ENCODE assay signal across 8 cellular contexts in the genomic region with DNA sequence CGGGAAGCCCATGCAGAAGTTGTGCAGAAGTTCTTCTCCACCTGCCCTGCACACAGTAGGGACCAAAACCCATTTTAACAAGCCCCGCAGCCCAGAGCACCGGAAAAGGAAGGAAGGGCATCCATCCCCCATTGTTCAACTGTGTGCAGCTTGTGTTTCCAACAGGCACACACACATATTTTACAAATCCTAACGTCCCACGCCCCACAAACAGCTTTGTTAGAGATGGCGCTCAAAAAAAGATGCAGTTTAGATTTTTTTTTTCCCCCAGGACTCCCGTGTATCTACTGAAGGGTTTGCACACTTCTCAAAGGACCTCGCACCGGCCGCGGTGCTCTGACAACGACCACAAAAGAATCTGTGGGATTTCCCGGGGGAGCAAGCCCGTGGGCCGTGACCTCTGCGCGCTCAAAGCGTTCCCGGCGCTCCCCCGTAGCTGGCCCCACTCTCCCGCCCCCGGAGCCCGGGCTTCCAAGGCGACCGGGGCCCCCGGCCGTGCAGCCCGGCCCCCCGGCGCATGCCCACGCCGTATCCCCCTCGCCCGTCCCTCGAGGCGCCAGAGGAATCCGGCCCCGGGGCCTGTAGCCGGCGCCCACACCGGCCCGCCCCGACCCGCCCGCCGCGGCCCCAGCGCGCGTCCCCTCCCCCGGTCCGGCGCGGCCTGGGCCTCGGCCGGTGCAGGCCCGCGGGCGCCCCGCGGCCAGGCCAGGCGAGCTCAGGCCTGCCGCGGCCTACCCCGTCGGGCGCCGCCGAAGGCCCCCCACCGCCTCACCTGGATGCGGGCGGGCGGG. TPM values are rescaled to one million over a fixed set of nuclear protein-coding genes. Genes with fewer than 3 reads are reported as not detected.
DNase-seq lines count a peak whose midpoint lies in the region; ATAC-seq, FAIRE-seq and TF ChIP-seq lines count a peak whose summit lies in the region.

No MANE protein-coding gene starts in this region.

- in situ Hi-C loops in K562 (cut with MboI), result no loop called here

- H3K4me2 ChIP-seq in K562 (ENCODE audit: insufficient read depth, low read length), result peak overlapping the region; percentile 99

- H3K9ac ChIP-seq in K562 (ENCODE audit: insufficient read depth in 1 of 2, low read depth in 2 of 2, low read length in 2 of 2), result peak overlapping the region; percentile 67 to 94

- peaks cover 70% of the 10 kb centered on the region for H3K79me2 ChIP-seq in K562 (ENCODE audit: control insufficient read depth, insufficient read depth, low read length)

- peak; percentile 24 for ATAC-seq in HG02840 (IDR thresholded peaks at IDR 0.05; ENCODE audit: low FRiP score, unreplicated experiment)
- peak; percentile 3; the same call in 2 of the 3 replicates for ATAC-seq in K562
- ATAC-seq in stimulated activated naive CD8-positive, alpha-beta T cell treated with anti-CD3 and anti-CD28 coated beads, Interleukin-15, Interleukin-2, amounts not matched to agents 100 U/mL and 50 U/mL, for 24 hours, result peak; percentile 15

- no peak for TF ChIP-seq POLR2A in Peyer's patch (IDR thresholded peaks at IDR 0.05)
- TF ChIP-seq POLR2A in K562 (conservative IDR thresholded peaks at IDR 0.05), result no peak

- H3K4me1 ChIP-seq in Peyer's patch, result peaks cover 0 to 38% (median 22%) of the 10 kb centered on the region in 4 donors
- peaks cover 29 to 33% of the 10 kb centered on the region in 2 experiments for H3K4me1 ChIP-seq in K562 (replicated peaks in 1 of 2; ENCODE audit: control insufficient read depth in 2 of 2, insufficient read depth in 2 of 2, low read length in 2 of 2)

- peaks cover 43% of the 10 kb centered on the region for H4K20me1 ChIP-seq in K562 (replicated peaks; ENCODE audit: control insufficient read depth, insufficient read depth, low read length)

- DNase-seq in NCI-H748 (lab: John Stamatoyannopoulos, UW; ENCODE audit: unreplicated experiment) (peak; percentile 24), NCI-H748 treated with DMSO at 0.1 percent for 48 hours (lab: John Stamatoyannopoulos, UW) (no peak), Peyer's patch (peak in 1 of 3 donors; percentile 18), K562 (ENCODE audit: extremely low read depth in 1 of 4, low spot score in 3 of 4) (peak in 3 of 4 experiments; percentile 38 to 73 (median 54)), left kidney (ENCODE audit: low read depth, low spot score) (peak; percentile 64), SKM-1 (lab: John Stamatoyannopoulos, UW; ENCODE audit: unreplicated experiment) (no peak)
- peak; percentile 43 for DNase-seq in stimulated activated naive CD8-positive, alpha-beta T cell treated with anti-CD3 and anti-CD28 coated beads, Interleukin-15, Interleukin-2, amounts not matched to agents 100 U/mL and 50 U/mL, for 24 hours

- peak overlapping the region; percentile 52 to 97 (median 82) for H3K4me3 ChIP-seq in Peyer's patch
- peak overlapping the region; percentile 78 for H3K4me3 ChIP-seq in K562

- CTCF ChIA-PET in K562 (lab: Yijun Ruan, JAX; ENCODE audit: low intra/inter-chr PET ratio), result interaction anchor here (0.6 kb wide), 1 partner anchor 65 kb away, joined by 3 read pairs; no protein-coding TSS in a partner anchor

- FAIRE-seq in K562 (lab: Jason Lieb, UNC), result no peak

- peaks cover 12% of the 10 kb centered on the region for H3K9me1 ChIP-seq in K562 (ENCODE audit: control insufficient read depth, insufficient read depth, low read length)

- BruUV-seq in K562 (replicated peaks; lab: Mats Ljungman, UMichigan), result no TSS peak

- TF ChIP-seq EP300 in K562 (IDR thresholded peaks at IDR 0.05; ENCODE audit: low read length), result no peak

- POLR2A ChIA-PET in K562 (lab: Yijun Ruan, JAX), result interaction anchor here (0.6 to 2.0 kb wide), 6 partner anchors 24 to 429 kb away, joined by 3 to 5 read pairs (median 4); no protein-coding TSS in a partner anchor

- TF ChIP-seq RAD21 in K562 (CRISPR knock-in tag; conservative IDR thresholded peaks at IDR 0.05 in 1 of 2, IDR thresholded peaks at IDR 0.05 in 1 of 2), result no peak

- H3K27me3 ChIP-seq in Peyer's patch, result no peaks in the 10 kb centered on the region
- no peaks in the 10 kb centered on the region for H3K27me3 ChIP-seq in K562 (ENCODE audit: control insufficient read depth in 2 of 2, insufficient read depth in 2 of 2, low read length in 2 of 2)

- intact Hi-C loops in K562 (cut with micrococcal nuclease), result no loop called here

- H3K27ac ChIP-seq in Peyer's patch, result peak overlapping the region; percentile 64 to 87 (median 76)
- H3K27ac ChIP-seq in K562 (ENCODE audit: extremely low read depth, low read depth, low read length), result peak overlapping the region; percentile 78

- no peak overlapping the region for H2AFZ ChIP-seq in K562 (ENCODE audit: low read depth, low read length)

- H3K36me3 ChIP-seq in Peyer's patch (no peaks in the 10 kb centered on the region), K562 (ENCODE audit: control insufficient read depth, insufficient read depth, low read length) (peaks cover 44% of the 10 kb centered on the region)

- under 1% methylated on average over 39 of the region's 74 CpGs for WGBS in K562 (ENCODE audit: insufficient coverage, low coverage, missing lambda C conversion rate)

- no peak for TF ChIP-seq CTCF in Peyer's patch (IDR thresholded peaks at IDR 0.05)
- no peak for TF ChIP-seq CTCF in K562 (IDR thresholded peaks at IDR 0.05 in 2 of 3, conservative IDR thresholded peaks at IDR 0.05 in 1 of 3; ENCODE audit: insufficient read depth in 2 of 3, low read depth in 1 of 3, low read length in 3 of 3)

- H3K9me3 ChIP-seq in Peyer's patch, result no peaks in the 10 kb centered on the region
- no peaks in the 10 kb centered on the region for H3K9me3 ChIP-seq in K562 (replicated peaks; ENCODE audit: control insufficient read depth, insufficient read depth, low read depth, low read length)

TF ChIP-seq in K562, 482 proteins besides CTCF, POLR2A, EP300 and RAD21 (continues in another document):
- peak; percentile 7 for TF ChIP-seq RBBP5 (IDR thresholded peaks at IDR 0.05; ENCODE audit: borderline replicate concordance, insufficient read depth, low read length, poor library complexity, severe bottlenecking)
- TF ChIP-seq EGR1 (conservative IDR thresholded peaks at IDR 0.05), result peak; percentile 66
- TF ChIP-seq HDAC1 (IDR thresholded peaks at IDR 0.05), result 0 out of 4 replicates have a peak, but pooled peaks of 1 of the 2 experiments have one; percentile 22
- TF ChIP-seq EZH2 (IDR thresholded peaks at IDR 0.05; ENCODE audit: borderline replicate concordance, low read depth, low read length), result no peak
- TF ChIP-seq SIX5 (IDR thresholded peaks at IDR 0.05; ENCODE audit: borderline replicate concordance in 1 of 2, insufficient read depth in 1 of 2, low read depth in 1 of 2, low read length in 2 of 2), result no peak
- peak; percentile 17; the same call in 1 of the 2 replicates for TF ChIP-seq ZBTB7A (IDR thresholded peaks at IDR 0.05; ENCODE audit: borderline replicate concordance, control insufficient read depth, low read depth, low read length)
- no peak for TF ChIP-seq ZNF57 (CRISPR knock-in tag; IDR thresholded peaks at IDR 0.05)
- peak; percentile 67 to 69 for TF ChIP-seq NRF1 (conservative IDR thresholded peaks at IDR 0.05 in 1 of 2, IDR thresholded peaks at IDR 0.05 in 1 of 2)
- TF ChIP-seq ZNF584 (CRISPR knock-in tag; IDR thresholded peaks at IDR 0.05; ENCODE audit: low read depth), result no peak
- peak in 1 of 2 experiments; percentile 15; a peak in 1 of 4 replicates for TF ChIP-seq SIN3A (IDR thresholded peaks at IDR 0.05; ENCODE audit: borderline replicate concordance in 2 of 2, control insufficient read depth in 1 of 2, low read depth in 2 of 2, low read length in 2 of 2)
- no peak for TF ChIP-seq ERF (CRISPR knock-in tag; IDR thresholded peaks at IDR 0.05)
- TF ChIP-seq SMAD4 (CRISPR knock-in tag; conservative IDR thresholded peaks at IDR 0.05), result no peak

RNA-seq across cellular contexts. Expression of gene ELAVL1, which starts 0.5 kb away (rescaled TPM):
- total RNA-seq in Peyer's patch (10 to 100 TPM; 21.0 to 41.7 (median 25.9) TPM), K562 (2014; rRNA removed) (56.5 and 66.5 TPM in 2 replicates), K562 (2014; rRNA removed; fragmentation: Illumina TruSeq; extraction: Trizol) (69.8 and 72.7 TPM in 2 replicates), K562 (2015; rRNA removed; fragmentation: Illumina TruSeq; extraction: Trizol) (80.1 and 83.1 TPM in 2 replicates), K562 (2021) (172 and 176 TPM in 2 replicates)
- total RNA-seq in K562 (2011; cell fraction: chromatin; rRNA removed; ENCODE audit: low replicate concordance), result 48.2 and 63.0 TPM in 2 replicates
- total RNA-seq in K562 (2011; cell fraction: nucleolus; rRNA removed), result 28.7 and 31.5 TPM in 2 replicates
- 37.9 and 41.0 TPM in 2 replicates for total RNA-seq in K562 (2011; cell fraction: nucleoplasm; rRNA removed)
- polyA plus RNA-seq in K562 (2011; rRNA removed) (46.9 and 69.2 TPM in 2 replicates), K562 (2014; fragmentation: Illumina TruSeq; extraction: Trizol) (149 and 156 TPM in 2 replicates), K562 (2014; fragmentation: Nextera tagmentation; extraction: Ambion mirVana) (1 to 10 TPM; 4.3 to 6.9 TPM), K562 (2014; rRNA removed) (63.7 and 78.3 TPM in 2 replicates)
- 72.8 and 84.8 TPM in 2 replicates for polyA plus RNA-seq in K562 (2011; cell fraction: cytosol; rRNA removed)
- 34.4 and 37.5 TPM in 2 replicates for polyA plus RNA-seq in K562 (2011; cell fraction: nucleus; rRNA removed)
- 77.5 and 90.3 TPM in 2 replicates for polyA plus RNA-seq in K562 (2012)
- polyA minus RNA-seq in K562 (2011; rRNA and poly(A)+ RNA removed), result 45.5 and 80.2 TPM in 2 replicates
- polyA minus RNA-seq in K562 (2011; cell fraction: cytosol; rRNA and poly(A)+ RNA removed), result 74.4 and 81.5 TPM in 2 replicates
- 5.4 and 7.9 TPM in 2 replicates for polyA minus RNA-seq in K562 (2011; cell fraction: nucleus; rRNA and poly(A)+ RNA removed)

RNA-seq across cellular contexts. Expression of gene CCL25, which starts 47.6 kb away (rescaled TPM):
- total RNA-seq in Peyer's patch, result 100 to 1,000 TPM in 2 of 4 donors, 10 to 100 TPM in 1, 1 to 10 TPM in 1; 5.8 to 286 (median 121) TPM
- not detected in 2 replicates for total RNA-seq in K562 (2011; cell fraction: chromatin; rRNA removed; ENCODE audit: low replicate concordance)
- not detected in 2 replicates for total RNA-seq in K562 (2011; cell fraction: nucleolus; rRNA removed)
- total RNA-seq in K562 (2011; cell fraction: nucleoplasm; rRNA removed), result not detected in 2 replicates
- not detected in 2 replicates for total RNA-seq in K562 (2014; rRNA removed)
- not detected in 2 replicates for total RNA-seq in K562 (2014; rRNA removed; fragmentation: Illumina TruSeq; extraction: Trizol)
- total RNA-seq in K562 (2015; rRNA removed; fragmentation: Illumina TruSeq; extraction: Trizol), result not detected in 2 replicates
- total RNA-seq in K562 (2021), result not detected in 2 replicates
- polyA plus RNA-seq in K562 (2011; rRNA removed), result 0.15 TPM in 1 of 2 replicates, not detected in the other
- polyA plus RNA-seq in K562 (2011; cell fraction: cytosol; rRNA removed), result 0.07 and 0.18 TPM in 2 replicates
- polyA plus RNA-seq in K562 (2011; cell fraction: nucleus; rRNA removed), result 0.14 TPM in 1 of 2 replicates, not detected in the other
- 0.10 TPM in 1 of 2 replicates, not detected in the other for polyA plus RNA-seq in K562 (2012)
- not detected in 2 replicates for polyA plus RNA-seq in K562 (2014; fragmentation: Illumina TruSeq; extraction: Trizol)
- not detected for polyA plus RNA-seq in K562 (2014; fragmentation: Nextera tagmentation; extraction: Ambion mirVana)
- polyA plus RNA-seq in K562 (2014; rRNA removed), result not detected in 2 replicates
- polyA minus RNA-seq in K562 (2011; rRNA and poly(A)+ RNA removed), result not detected in 2 replicates
- polyA minus RNA-seq in K562 (2011; cell fraction: cytosol; rRNA and poly(A)+ RNA removed), result not detected in 2 replicates
- polyA minus RNA-seq in K562 (2011; cell fraction: nucleus; rRNA and poly(A)+ RNA removed), result not detected in 2 replicates

Comparison
In these comparisons a context has a peak if more than half of its experiments do, and no peak if none do; other contexts are left out.
1. DNase-seq: peak in NCI-H748 (single experiment), K562 (3 of 4), left kidney (single experiment) and stimulated activated naive CD8-positive, alpha-beta T cell treated with anti-CD3 and anti-CD28 coated beads, Interleukin-15, Interleukin-2, amounts not matched to agents 100 U/mL and 50 U/mL, for 24 hours (single experiment); none in NCI-H748 treated with DMSO at 0.1 percent for 48 hours (single experiment) and SKM-1 (single experiment).
2. RNA of gene CCL25, which starts 47.6 kb away (total RNA-seq): 5.8 to 286 TPM in Peyer's patch; not detected in K562; every median in the first group is over 4 times any median in the second.
3. Peak in every context shown above with its lines, with median percentiles within 50 percentile points of each other: ATAC-seq.